24 cellular contexts compared by ENCODE assay signal in the genomic region with DNA sequence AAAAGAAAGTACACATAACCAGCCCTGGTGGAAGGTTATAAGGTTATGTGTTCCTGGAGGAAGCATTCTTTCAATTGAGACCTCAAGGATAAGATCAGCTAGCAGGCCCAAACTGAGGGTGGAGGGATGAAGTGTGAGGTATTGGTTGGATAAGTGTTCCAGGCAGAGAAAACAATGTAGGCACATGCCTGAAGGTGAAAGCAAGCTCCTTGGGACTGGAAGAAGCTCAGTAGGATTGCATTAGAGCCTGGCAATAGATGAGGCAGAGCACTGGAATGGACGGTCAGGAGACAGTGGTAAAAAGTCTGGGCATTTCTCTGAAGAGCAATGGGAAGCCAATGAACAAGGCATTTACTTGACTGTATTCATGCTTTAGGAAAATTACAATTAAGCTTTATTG. TPM values are rescaled to one million over a fixed set of nuclear protein-coding genes. Genes with fewer than 3 reads are reported as not detected.
DNase-seq lines count a peak whose midpoint lies in the region; ATAC-seq and TF ChIP-seq lines count a peak whose summit lies in the region.
"Had no signal": no experiment of that assay in that cellular context is flagged by ENCODE, and none has a peak within 500 bp of the region (broad histone marks: within the 10 kb centered on the region; RNA-seq: fewer than 3 reads in every experiment).

No MANE protein-coding gene starts in this region.

- no peak overlapping the region for H3K4me3 Mint-ChIP-seq in dendritic cell treated with granulocyte-macrophage colony-stimulating factor and Interleukin-4, amounts not matched to agents 40 ng/mL and 50 ng/mL, for 4 days
- H3K4me3 Mint-ChIP-seq: activated CD4-positive, alpha-beta T cell treated with anti-CD3 and anti-CD28 coated beads, Interleukin-2, amount 10 ng/mL, durations not matched to agents 7 days and 5 days; activated naive CD4-positive, alpha-beta T cell treated with anti-CD3 and anti-CD28 coated beads, Interleukin-2, amount 50 U/mL, for 24 hours; CD8-positive, alpha-beta memory T cell; GM23338; stimulated activated effector memory CD8-positive, alpha-beta T cell treated with anti-CD3 and anti-CD28 coated beads, Interleukin-12 subunit alpha, Interleukin-12 subunit beta, amount 100 ng/mL, for 72 hours; T-helper 1 cell treated with Interleukin-12 subunit alpha and Interleukin-12 subunit beta and Interleukin-4 antibody, amounts not matched to agents 30 μg/mL and 1 μg/mL, for 36 hours had no signal

- H3K4me1 Mint-ChIP-seq in dendritic cell treated with granulocyte-macrophage colony-stimulating factor and Interleukin-4, amounts not matched to agents 40 ng/mL and 50 ng/mL, for 4 days (ENCODE audit: low read depth): peaks cover 66% of the 10 kb centered on the region
- H3K4me1 Mint-ChIP-seq: GM23338 had no signal

- H3K27me3 Mint-ChIP-seq in dendritic cell treated with granulocyte-macrophage colony-stimulating factor and Interleukin-4, amounts not matched to agents 40 ng/mL and 50 ng/mL, for 4 days: no peaks in the 10 kb centered on the region
- H3K27me3 Mint-ChIP-seq: activated CD4-positive, alpha-beta T cell treated with anti-CD3 and anti-CD28 coated beads, Interleukin-2, amount 10 ng/mL, durations not matched to agents 7 days and 5 days; activated naive CD4-positive, alpha-beta T cell treated with anti-CD3 and anti-CD28 coated beads, Interleukin-2, amount 50 U/mL, for 24 hours; naive B cell had no signal

- no peaks in the 10 kb centered on the region for H3K9me3 ChIP-seq in BLaER1 treated with 17β-estradiol and CSF1 and Interleukin-3, amounts not matched to agents 10 nM and 100 nM (replicated peaks in 1 of 11)
- H3K9me3 ChIP-seq in neutrophil (no peaks in the 10 kb centered on the region), body of pancreas (no peaks in the 10 kb centered on the region)
- H3K9me3 ChIP-seq: heart left ventricle, Peyer's patch, testis had no signal

- H3K27ac Mint-ChIP-seq in dendritic cell treated with granulocyte-macrophage colony-stimulating factor and Interleukin-4, amounts not matched to agents 40 ng/mL and 50 ng/mL, for 4 days: peak overlapping the region; percentile 88
- H3K27ac Mint-ChIP-seq: activated CD4-positive, alpha-beta T cell treated with anti-CD3 and anti-CD28 coated beads, Interleukin-2, amount 10 ng/mL, durations not matched to agents 7 days and 5 days; activated naive CD4-positive, alpha-beta T cell treated with anti-CD3 and anti-CD28 coated beads, Interleukin-2, amount 50 U/mL, for 24 hours; GM23338; stimulated activated effector memory CD8-positive, alpha-beta T cell treated with anti-CD3 and anti-CD28 coated beads, Interleukin-12 subunit alpha, Interleukin-12 subunit beta, amount 100 ng/mL, for 72 hours; T-helper 1 cell treated with Interleukin-12 subunit alpha and Interleukin-12 subunit beta and Interleukin-4 antibody, amounts not matched to agents 30 μg/mL and 1 μg/mL, for 36 hours had no signal

- H3K4me3 ChIP-seq in BLaER1 treated with 17β-estradiol and CSF1 and Interleukin-3, amounts not matched to agents 10 nM and 100 nM: no peak overlapping the region
- H3K4me3 ChIP-seq in neutrophil (ENCODE audit: low read depth in 1 of 2, low read length in 1 of 2) (peak overlapping the region in 1 of 2 experiments; percentile 20), body of pancreas (no peak overlapping the region)
- H3K4me3 ChIP-seq: GM23338, heart left ventricle, Peyer's patch, testis had no signal

- no peak for ATAC-seq in body of pancreas
- ATAC-seq: GM23338, left lobe of liver had no signal

- no peaks in the 10 kb centered on the region for H3K9me3 Mint-ChIP-seq in dendritic cell treated with granulocyte-macrophage colony-stimulating factor and Interleukin-4, amounts not matched to agents 40 ng/mL and 50 ng/mL, for 4 days
- H3K9me3 Mint-ChIP-seq: activated CD4-positive, alpha-beta T cell treated with anti-CD3 and anti-CD28 coated beads, Interleukin-2, amount 10 ng/mL, durations not matched to agents 7 days and 5 days; activated naive CD4-positive, alpha-beta T cell treated with anti-CD3 and anti-CD28 coated beads, Interleukin-2, amount 50 U/mL, for 24 hours; CD8-positive, alpha-beta memory T cell; GM23338; naive B cell; stimulated activated effector memory CD8-positive, alpha-beta T cell treated with anti-CD3 and anti-CD28 coated beads, Interleukin-12 subunit alpha, Interleukin-12 subunit beta, amount 100 ng/mL, for 72 hours; T-helper 1 cell treated with Interleukin-12 subunit alpha and Interleukin-12 subunit beta and Interleukin-4 antibody, amounts not matched to agents 30 μg/mL and 1 μg/mL, for 36 hours had no signal

- intact Hi-C loops in dendritic cell treated with granulocyte-macrophage colony-stimulating factor and Interleukin-4, amounts not matched to agents 40 ng/mL and 50 ng/mL, for 4 days (cut with micrococcal nuclease): no loop called here
- intact Hi-C loops in body of pancreas (cut with DNase I): no loop called here

- H4K20me1 ChIP-seq in BLaER1 treated with 17β-estradiol and CSF1 and Interleukin-3, amounts not matched to agents 10 nM and 100 nM: no peaks in the 10 kb centered on the region

- no peak for TF ChIP-seq POLR2A in body of pancreas (IDR thresholded peaks at IDR 0.05)

- peaks cover 52 to 77% (median 71%) of the 10 kb centered on the region in 10 experiments for H3K4me1 ChIP-seq in BLaER1 treated with 17β-estradiol and CSF1 and Interleukin-3, amounts not matched to agents 10 nM and 100 nM
- H3K4me1 ChIP-seq in neutrophil (ENCODE audit: control insufficient read depth in 1 of 2, insufficient read depth in 1 of 2, low read depth in 1 of 2, low read length in 1 of 2) (peaks cover 72 to 76% of the 10 kb centered on the region in 2 experiments), body of pancreas (peaks cover 13% of the 10 kb centered on the region)

- H3K36me3 ChIP-seq in BLaER1 treated with 17β-estradiol and CSF1 and Interleukin-3, amounts not matched to agents 10 nM and 100 nM: no peaks in the 10 kb centered on the region
- H3K36me3 ChIP-seq in neutrophil: no peaks in the 10 kb centered on the region
- no peaks in the 10 kb centered on the region for H3K36me3 ChIP-seq in body of pancreas (replicated peaks in 1 of 2; ENCODE audit: insufficient read depth in 1 of 2, low read depth in 2 of 2)
- H3K36me3 ChIP-seq: heart left ventricle, Peyer's patch had no signal

- DNase-seq in M059J (ENCODE audit: low read depth) (peak; percentile 43), globus pallidus (ENCODE audit: low spot score) (no peak), NCI-H2196 treated with DMSO at 0.1 percent for 48 hours (lab: John Stamatoyannopoulos, UW; ENCODE audit: unreplicated experiment) (no peak), body of pancreas (no peak)
- DNase-seq: activated CD4-positive, alpha-beta T cell treated with anti-CD3 and anti-CD28 coated beads, Interleukin-2, amount 10 ng/mL, durations not matched to agents 7 days and 5 days; aorta; CD8-positive, alpha-beta memory T cell; central memory CD4-positive, alpha-beta T cell; DMS153; heart left ventricle; KG1; naive B cell; NCI-H524; Peyer's patch; small intestine; testis had no signal

- no peaks in the 10 kb centered on the region for H3K36me3 Mint-ChIP-seq in dendritic cell treated with granulocyte-macrophage colony-stimulating factor and Interleukin-4, amounts not matched to agents 40 ng/mL and 50 ng/mL, for 4 days (ENCODE audit: low read depth)
- H3K36me3 Mint-ChIP-seq: activated naive CD4-positive, alpha-beta T cell treated with anti-CD3 and anti-CD28 coated beads, Interleukin-2, amount 50 U/mL, for 24 hours; CD8-positive, alpha-beta memory T cell; naive B cell; stimulated activated effector memory CD8-positive, alpha-beta T cell treated with anti-CD3 and anti-CD28 coated beads, Interleukin-12 subunit alpha, Interleukin-12 subunit beta, amount 100 ng/mL, for 72 hours had no signal

- TF ChIP-seq CTCF in neutrophil (IDR thresholded peaks at IDR 0.05) (no peak), body of pancreas (IDR thresholded peaks at IDR 0.05) (no peak)

- H3K27ac ChIP-seq in BLaER1 treated with 17β-estradiol and CSF1 and Interleukin-3, amounts not matched to agents 10 nM and 100 nM: peak overlapping the region in 10 of 11 experiments; percentile 11 to 94 (median 76); a peak in 17 of 22 replicates
- peak overlapping the region; percentile 95 for H3K27ac ChIP-seq in neutrophil
- no peak overlapping the region for H3K27ac ChIP-seq in body of pancreas

- WGBS in body of pancreas, 2 donors: 38 to 42% methylated on average over 1 of the region's 1 CpG

- peak overlapping the region; percentile 25 to 92 (median 80) for H3K4me2 ChIP-seq in BLaER1 treated with 17β-estradiol and CSF1 and Interleukin-3, amounts not matched to agents 10 nM and 100 nM
- H3K4me2 ChIP-seq: GM23338 had no signal

- peak overlapping the region in 1 of 11 experiments; percentile 76; a peak in 2 of 22 replicates for H3K9ac ChIP-seq in BLaER1 treated with 17β-estradiol and CSF1 and Interleukin-3, amounts not matched to agents 10 nM and 100 nM

- H3K27me3 ChIP-seq in BLaER1 treated with 17β-estradiol and CSF1 and Interleukin-3, amounts not matched to agents 10 nM and 100 nM: no peaks in the 10 kb centered on the region
- H3K27me3 ChIP-seq in neutrophil (no peaks in the 10 kb centered on the region), body of pancreas (no peaks in the 10 kb centered on the region)
- H3K27me3 ChIP-seq: heart left ventricle, Peyer's patch, testis had no signal

RNA-seq across cellular contexts. Expression of gene GPCPD1, which starts 49.5 kb away (rescaled TPM):
- total RNA-seq in M059J (2014; rRNA removed; shearing (Covaris generic)): 8.0 and 17.1 TPM in 2 replicates
- total RNA-seq in body of pancreas: 10 to 100 TPM; 13.5 to 14.5 TPM

Comparison
In these comparisons a context has a peak if more than half of its experiments do, and no peak if none do; other contexts are left out.
1. H3K27ac ChIP-seq: peak in BLaER1 treated with 17β-estradiol and CSF1 and Interleukin-3, amounts not matched to agents 10 nM and 100 nM (10 of 11) and neutrophil (single experiment); none in body of pancreas (0 of 4).